10 cellular contexts compared by ENCODE assay signal in the genomic region with DNA sequence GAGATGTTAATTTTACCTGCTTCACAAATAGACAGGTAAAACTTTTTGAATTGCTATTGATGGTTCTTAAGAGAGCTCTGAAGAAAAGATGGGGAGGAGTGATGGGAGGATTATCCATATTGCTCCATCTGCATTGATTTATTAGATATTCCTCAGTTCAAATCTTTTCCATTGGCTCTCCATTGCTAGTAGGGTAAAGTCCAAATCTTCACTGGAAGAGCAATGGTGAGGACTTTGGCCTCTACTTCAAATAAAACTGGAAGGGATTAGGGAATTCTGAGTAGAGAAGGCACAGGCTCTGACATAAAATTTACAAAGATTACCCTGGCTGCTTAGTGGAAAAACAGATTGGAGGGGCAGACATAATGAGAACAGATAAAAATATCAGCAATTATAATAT.
"Had no signal": no experiment of that assay in that cellular context is flagged by ENCODE, and none has a peak within 500 bp of the region (broad histone marks: within the 10 kb centered on the region; RNA-seq: fewer than 3 reads in every experiment).

No MANE protein-coding gene starts in this region.

- H3K4me3 ChIP-seq: GM23248, HAP-1 had no signal

- ATAC-seq: HCT116 had no signal

- H3K27ac ChIP-seq: GM23248, HL-60, KMS-11 had no signal

- H3K4me1 ChIP-seq: HAP-1 had no signal

- H3K9me3 ChIP-seq: HAP-1 had no signal

- H2AFZ ChIP-seq: GM23248 had no signal

- H3K36me3 ChIP-seq: HAP-1 had no signal

- FAIRE-seq: HTR-8/SVneo had no signal

- H3K4me2 ChIP-seq: KMS-11 had no signal

- DNase-seq: GM23248, GOT3, H7, HFFc6, KBM-7 had no signal

- H3K9ac ChIP-seq: GM23248, KMS-11 had no signal
